In the genomic region with DNA sequence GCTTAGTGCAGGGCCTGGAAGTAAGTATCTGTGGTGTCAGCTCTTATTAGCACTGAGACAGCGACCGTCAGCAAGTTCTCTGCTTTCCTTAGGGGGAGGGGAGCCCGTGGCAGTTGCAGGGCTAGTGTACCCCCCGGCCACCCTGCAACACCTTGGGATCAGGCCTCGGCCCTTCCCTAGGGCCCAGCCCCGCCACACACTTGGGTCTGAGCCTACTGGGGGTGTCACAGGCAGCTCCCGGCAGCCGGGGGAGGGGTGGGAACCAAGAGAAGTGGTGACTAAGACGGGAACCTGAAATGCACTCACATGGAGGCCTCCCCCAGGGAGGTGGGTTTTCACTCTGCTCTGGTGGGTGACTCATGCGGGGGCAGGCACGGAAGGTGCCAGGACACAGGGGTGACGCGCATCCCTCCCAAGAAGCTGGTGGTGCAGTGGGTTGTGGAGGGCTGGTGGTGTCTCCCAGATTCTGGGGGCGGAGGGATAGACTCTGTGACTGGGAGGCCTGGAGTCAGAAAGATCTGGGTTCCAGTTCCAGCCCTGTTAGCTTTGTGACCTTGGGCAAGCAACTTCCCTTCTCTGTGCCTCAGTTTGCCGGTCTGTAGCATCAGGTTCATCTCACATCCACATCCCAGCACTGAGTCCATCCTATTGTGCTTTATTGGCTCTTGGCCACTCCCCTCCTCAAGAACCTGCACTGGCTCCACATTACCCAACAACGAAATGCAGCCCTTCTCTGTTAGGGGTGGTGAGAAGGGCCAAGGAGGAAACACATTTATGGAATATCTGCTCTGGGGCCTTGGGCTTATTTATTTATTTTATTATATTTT, we compare ENCODE assay signal across 1 cellular context.
TF ChIP-seq lines count a peak whose summit lies in the region.

No MANE protein-coding gene starts in this region.

TF ChIP-seq in A549, 52 proteins besides CTCF, POLR2A, EP300 and RAD21 (continued from another document):
- TF ChIP-seq, protein P1, sequence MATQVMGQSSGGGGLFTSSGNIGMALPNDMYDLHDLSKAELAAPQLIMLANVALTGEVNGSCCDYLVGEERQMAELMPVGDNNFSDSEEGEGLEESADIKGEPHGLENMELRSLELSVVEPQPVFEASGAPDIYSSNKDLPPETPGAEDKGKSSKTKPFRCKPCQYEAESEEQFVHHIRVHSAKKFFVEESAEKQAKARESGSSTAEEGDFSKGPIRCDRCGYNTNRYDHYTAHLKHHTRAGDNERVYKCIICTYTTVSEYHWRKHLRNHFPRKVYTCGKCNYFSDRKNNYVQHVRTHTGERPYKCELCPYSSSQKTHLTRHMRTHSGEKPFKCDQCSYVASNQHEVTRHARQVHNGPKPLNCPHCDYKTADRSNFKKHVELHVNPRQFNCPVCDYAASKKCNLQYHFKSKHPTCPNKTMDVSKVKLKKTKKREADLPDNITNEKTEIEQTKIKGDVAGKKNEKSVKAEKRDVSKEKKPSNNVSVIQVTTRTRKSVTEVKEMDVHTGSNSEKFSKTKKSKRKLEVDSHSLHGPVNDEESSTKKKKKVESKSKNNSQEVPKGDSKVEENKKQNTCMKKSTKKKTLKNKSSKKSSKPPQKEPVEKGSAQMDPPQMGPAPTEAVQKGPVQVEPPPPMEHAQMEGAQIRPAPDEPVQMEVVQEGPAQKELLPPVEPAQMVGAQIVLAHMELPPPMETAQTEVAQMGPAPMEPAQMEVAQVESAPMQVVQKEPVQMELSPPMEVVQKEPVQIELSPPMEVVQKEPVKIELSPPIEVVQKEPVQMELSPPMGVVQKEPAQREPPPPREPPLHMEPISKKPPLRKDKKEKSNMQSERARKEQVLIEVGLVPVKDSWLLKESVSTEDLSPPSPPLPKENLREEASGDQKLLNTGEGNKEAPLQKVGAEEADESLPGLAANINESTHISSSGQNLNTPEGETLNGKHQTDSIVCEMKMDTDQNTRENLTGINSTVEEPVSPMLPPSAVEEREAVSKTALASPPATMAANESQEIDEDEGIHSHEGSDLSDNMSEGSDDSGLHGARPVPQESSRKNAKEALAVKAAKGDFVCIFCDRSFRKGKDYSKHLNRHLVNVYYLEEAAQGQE (IDR thresholded peaks at IDR 0.05), result no peak
TF ChIP-seq in A549: peak in this region for 5.
